In genomic region chr2:25293958-25294513, GRCh38 we compare ENCODE assay signal across 8 cellular contexts. TPM values are rescaled to one million over a fixed set of nuclear protein-coding genes. Genes with fewer than 3 reads are reported as not detected.
DNase-seq lines count a peak whose midpoint lies in the region; ATAC-seq and TF ChIP-seq lines count a peak whose summit lies in the region.

No MANE protein-coding gene starts in this region.

- H3K27me3 Mint-ChIP-seq in activated T-cell treated with anti-CD3 and anti-CD28 coated beads, Interleukin-2, amount 50 U/mL, for 24 hours: no peaks in the 10 kb centered on the region
- H3K27me3 Mint-ChIP-seq in activated naive CD4-positive, alpha-beta T cell treated with anti-CD3 and anti-CD28 coated beads, Interleukin-2, amount 50 U/mL, for 24 hours: no peaks in the 10 kb centered on the region

- H3K36me3 Mint-ChIP-seq in activated T-cell treated with anti-CD3 and anti-CD28 coated beads, Interleukin-2, amount 50 U/mL, for 24 hours (ENCODE audit: low read depth): peaks cover 83% of the 10 kb centered on the region
- peaks cover 1% of the 10 kb centered on the region for H3K36me3 Mint-ChIP-seq in activated naive CD4-positive, alpha-beta T cell treated with anti-CD3 and anti-CD28 coated beads, Interleukin-2, amount 50 U/mL, for 24 hours

- H3K27ac Mint-ChIP-seq in activated T-cell treated with anti-CD3 and anti-CD28 coated beads, Interleukin-2, amount 50 U/mL, for 24 hours: peak overlapping the region; percentile 88
- H3K27ac Mint-ChIP-seq in activated naive CD4-positive, alpha-beta T cell treated with anti-CD3 and anti-CD28 coated beads, Interleukin-2, amount 50 U/mL, for 24 hours: peak overlapping the region; percentile 96

- peaks cover 49% of the 10 kb centered on the region for H3K4me1 ChIP-seq in lower lobe of right lung
- H3K4me1 ChIP-seq in transverse colon: peaks cover 13 to 32% (median 18%) of the 10 kb centered on the region in 4 donors

- ATAC-seq in lower lobe of right lung (no peak), GM18867 (IDR thresholded peaks at IDR 0.05; ENCODE audit: unreplicated experiment) (no peak)

- no peak for TF ChIP-seq POLR2A in transverse colon (IDR thresholded peaks at IDR 0.05)
- TF ChIP-seq POLR2A in erythroblast (IDR thresholded peaks at IDR 0.05; ENCODE audit: low read length): no peak

- DNase-seq in activated T-cell treated with anti-CD3 and anti-CD28 coated beads, Interleukin-2, amount 50 U/mL, for 24 hours: peak; percentile 57
- DNase-seq in activated T-cell treated with anti-CD3 and anti-CD28 coated beads for 4 hours: no peak
- DNase-seq in lower lobe of right lung: no peak
- no peak for DNase-seq in transverse colon
- DNase-seq in AG08395 (ENCODE audit: low spot score): no peak
- DNase-seq in erythroblast (lab: John Stamatoyannopoulos, UW): no peak

- H3K4me3 ChIP-seq in lower lobe of right lung (no peak overlapping the region), transverse colon (no peak overlapping the region)

- H3K4me1 Mint-ChIP-seq in activated T-cell treated with anti-CD3 and anti-CD28 coated beads, Interleukin-2, amount 50 U/mL, for 24 hours (ENCODE audit: low read depth): peaks cover 62% of the 10 kb centered on the region
- peaks cover 59% of the 10 kb centered on the region for H3K4me1 Mint-ChIP-seq in activated naive CD4-positive, alpha-beta T cell treated with anti-CD3 and anti-CD28 coated beads, Interleukin-2, amount 50 U/mL, for 24 hours

- no peaks in the 10 kb centered on the region for H3K9me3 ChIP-seq in lower lobe of right lung
- no peaks in the 10 kb centered on the region for H3K9me3 ChIP-seq in transverse colon

- H3K27ac ChIP-seq in lower lobe of right lung: peak overlapping the region; percentile 84
- H3K27ac ChIP-seq in transverse colon: peak overlapping the region; percentile 81 to 85 (median 84)

- TF ChIP-seq CTCF in lower lobe of right lung (IDR thresholded peaks at IDR 0.05): no peak
- no peak for TF ChIP-seq CTCF in transverse colon (IDR thresholded peaks at IDR 0.05)

- H3K9me3 Mint-ChIP-seq in activated T-cell treated with anti-CD3 and anti-CD28 coated beads, Interleukin-2, amount 50 U/mL, for 24 hours: no peaks in the 10 kb centered on the region
- H3K9me3 Mint-ChIP-seq in activated naive CD4-positive, alpha-beta T cell treated with anti-CD3 and anti-CD28 coated beads, Interleukin-2, amount 50 U/mL, for 24 hours: no peaks in the 10 kb centered on the region

- 83% methylated on average over 11 of the region's 11 CpGs; no CpG with 5 or more reads in 1 of the 2 donors for WGBS in transverse colon (ENCODE audit: low coverage in 1 of 2), 2 donors

- intact Hi-C loops in lower lobe of right lung (cut with DNase I): no loop called here
- intact Hi-C loops in transverse colon (cut with DNase I; ENCODE audit: low total_unique reads): loop anchor here (10.0 kb wide), 1 partner anchor 1461 kb away; no protein-coding TSS in a partner anchor

- TF ChIP-seq EP300 in transverse colon (IDR thresholded peaks at IDR 0.05; ENCODE audit: low read depth): no peak

- H3K4me3 Mint-ChIP-seq in activated T-cell treated with anti-CD3 and anti-CD28 coated beads, Interleukin-2, amount 50 U/mL, for 24 hours: peak overlapping the region; percentile 67
- peak overlapping the region; percentile 47 for H3K4me3 Mint-ChIP-seq in activated naive CD4-positive, alpha-beta T cell treated with anti-CD3 and anti-CD28 coated beads, Interleukin-2, amount 50 U/mL, for 24 hours

- H3K36me3 ChIP-seq in lower lobe of right lung (peaks cover 16% of the 10 kb centered on the region), transverse colon (no peaks in the 10 kb centered on the region)

- H3K27me3 ChIP-seq in lower lobe of right lung (ENCODE audit: low read depth) (no peaks in the 10 kb centered on the region), transverse colon (no peaks in the 10 kb centered on the region)

- in situ Hi-C loops in transverse colon (cut with MboI; ENCODE audit: low pct_ligation_motif_present in 1 of 4, low pct_unique_long_range_greater_than_20kb in 1 of 4, low sequenced_read_pairs in 3 of 4): no loop called here

RNA-seq across cellular contexts. Expression of gene DNMT3A, which starts 47.7 kb away (rescaled TPM):
- total RNA-seq in lower lobe of right lung (35.6 TPM), transverse colon (10 to 100 TPM; 16.1 to 33.7 (median 21.0) TPM)
